In genomic region chrX:15564981-15565579, GRCh38 we compare ENCODE assay signal across 9 cellular contexts. TPM values are rescaled to one million over a fixed set of nuclear protein-coding genes. Genes with fewer than 3 reads are reported as not detected.
DNase-seq lines count a peak whose midpoint lies in the region; ATAC-seq and TF ChIP-seq lines count a peak whose summit lies in the region.
"Had no signal": no experiment of that assay in that cellular context is flagged by ENCODE, and none has a peak within 500 bp of the region (broad histone marks: within the 10 kb centered on the region; RNA-seq: fewer than 3 reads in every experiment).

No MANE protein-coding gene starts in this region.

- H3K4me1 Mint-ChIP-seq in activated CD8-positive, alpha-beta T cell treated with anti-CD3 and anti-CD28 coated beads for 36 hours (ENCODE audit: low read depth): no peaks in the 10 kb centered on the region
- H3K4me1 Mint-ChIP-seq: B cell had no signal

- POLR2A ChIA-PET in activated CD8-positive, alpha-beta T cell treated with anti-CD3 and anti-CD28 coated beads for 36 hours (lab: Charles Lee): interaction anchor here (0.5 kb wide), 1 partner anchor 119 kb away, joined by 3 read pairs; no protein-coding TSS in a partner anchor

- peaks cover 6% of the 10 kb centered on the region for H3K27me3 Mint-ChIP-seq in activated CD8-positive, alpha-beta T cell treated with anti-CD3 and anti-CD28 coated beads for 36 hours

- intact Hi-C loops in activated CD8-positive, alpha-beta T cell treated with anti-CD3 and anti-CD28 coated beads for 36 hours (cut with micrococcal nuclease): loop anchor here (1.0 kb wide), 1 partner anchor 94 kb away; no protein-coding TSS in a partner anchor

- H3K36me3 Mint-ChIP-seq in activated CD8-positive, alpha-beta T cell treated with anti-CD3 and anti-CD28 coated beads for 36 hours (ENCODE audit: low read depth): no peaks in the 10 kb centered on the region

- CTCF ChIA-PET in activated CD8-positive, alpha-beta T cell treated with anti-CD3 and anti-CD28 coated beads for 36 hours (lab: Charles Lee): interaction anchor here (1.2 to 2.3 kb wide), 7 partner anchors 11 to 215 kb away, joined by 3 to 15 read pairs (median 3); partner anchors contain the start of gene BMX

- DNase-seq in NCI-H2029 (lab: John Stamatoyannopoulos, UW) (peak; percentile 32), NCI-H2029 treated with DMSO at 0.1 percent for 48 hours (lab: John Stamatoyannopoulos, UW) (no peak), NCI-H446 (lab: John Stamatoyannopoulos, UW) (peak; percentile 40 to 58), fibroblast of the conjunctiva (ENCODE audit: low read depth) (peak; percentile 49), occipital lobe (lab: John Stamatoyannopoulos, UW) (peak; percentile 2), T1000 (lab: John Stamatoyannopoulos, UW) (no peak)
- peak; percentile 59 for DNase-seq in activated CD8-positive, alpha-beta T cell treated with anti-CD3 and anti-CD28 coated beads for 36 hours

- H3K27ac Mint-ChIP-seq in activated CD8-positive, alpha-beta T cell treated with anti-CD3 and anti-CD28 coated beads for 36 hours: no peak overlapping the region
- H3K27ac Mint-ChIP-seq: B cell had no signal

- peak; percentile 17 for TF ChIP-seq CTCF in activated CD8-positive, alpha-beta T cell treated with anti-CD3 and anti-CD28 coated beads for 36 hours (IDR thresholded peaks at IDR 0.05)

- ATAC-seq in HG02938 (IDR thresholded peaks at IDR 0.05; ENCODE audit: unreplicated experiment): peak; percentile 54
- peak; percentile 62 for ATAC-seq in activated CD8-positive, alpha-beta T cell treated with anti-CD3 and anti-CD28 coated beads for 36 hours

- no peaks in the 10 kb centered on the region for H3K9me3 Mint-ChIP-seq in activated CD8-positive, alpha-beta T cell treated with anti-CD3 and anti-CD28 coated beads for 36 hours

- H3K4me3 Mint-ChIP-seq in activated CD8-positive, alpha-beta T cell treated with anti-CD3 and anti-CD28 coated beads for 36 hours: no peak overlapping the region
- H3K4me3 Mint-ChIP-seq: B cell had no signal

RNA-seq across cellular contexts. Expression of gene ACE2, which starts 35.7 kb away (rescaled TPM):
- not detected for total RNA-seq in activated CD8-positive, alpha-beta T cell treated with anti-CD3 and anti-CD28 coated beads for 36 hours
- total RNA-seq in occipital lobe: not detected
- total RNA-seq: B cell had no signal

Comparison
In these comparisons a context has a peak if more than half of its experiments do, and no peak if none do; other contexts are left out.
1. DNase-seq: peak in NCI-H2029 (single experiment), NCI-H446 (2 of 2), activated CD8-positive, alpha-beta T cell treated with anti-CD3 and anti-CD28 coated beads for 36 hours (single experiment), fibroblast of the conjunctiva (single experiment) and occipital lobe (single experiment); none in NCI-H2029 treated with DMSO at 0.1 percent for 48 hours (single experiment) and T1000 (single experiment).